In genomic region chr7:64098-64521, GRCh38 we compare ENCODE assay signal across 8 cellular contexts.
DNase-seq lines count a peak whose midpoint lies in the region; ATAC-seq and TF ChIP-seq lines count a peak whose summit lies in the region.

No MANE protein-coding gene starts in this region.

- H3K4me3 ChIP-seq in left lung: no peak overlapping the region
- H3K4me3 ChIP-seq in uterus: no peak overlapping the region

- TF ChIP-seq POLR2A in uterus (IDR thresholded peaks at IDR 0.05): no peak

- no peak overlapping the region for H3K27ac ChIP-seq in left lung
- H3K27ac ChIP-seq in uterus: no peak overlapping the region

- TF ChIP-seq CTCF in GM12872 (IDR thresholded peaks at IDR 0.05; ENCODE audit: insufficient read depth, low read depth, low read length) (peak; percentile 17; the same call in 1 of the 3 replicates), left lung (IDR thresholded peaks at IDR 0.05) (peak; percentile 22 to 29), uterus (IDR thresholded peaks at IDR 0.05) (peak; percentile 23 to 54 (median 32))

- peaks cover 0 to 19% of the 10 kb centered on the region in 2 donors for H3K4me1 ChIP-seq in left lung
- H3K4me1 ChIP-seq in uterus: no peaks in the 10 kb centered on the region

- intact Hi-C loops in left lung (cut with DNase I) (no loop called here), uterus (cut with DNase I; ENCODE audit: low total_unique reads) (no loop called here)

- in situ Hi-C loops in ACHN (cut with HindIII; ENCODE audit: low pct_ligation_motif_present, low pct_unique_long_range_greater_than_20kb, low sequenced_read_pairs): no loop called here

- ATAC-seq in left lung: peak; percentile 71
- no peak for ATAC-seq in HG03196 (IDR thresholded peaks at IDR 0.05; ENCODE audit: unreplicated experiment)
- no peak for ATAC-seq in GM21825 (IDR thresholded peaks at IDR 0.05; ENCODE audit: unreplicated experiment)

- DNase-seq in ACHN: peak; percentile 75
- DNase-seq in NCI-H82 treated with DMSO at 0.1 percent for 48 hours (lab: John Stamatoyannopoulos, UW; ENCODE audit: unreplicated experiment): peak; percentile 57
- DNase-seq in cerebellar cortex (ENCODE audit: low spot score): peak; percentile 60
- peak; percentile 44 to 53 for DNase-seq in left lung
- peak; percentile 43 for DNase-seq in uterus

- H3K9me3 ChIP-seq in left lung: no peaks in the 10 kb centered on the region
- H3K9me3 ChIP-seq in uterus: no peaks in the 10 kb centered on the region

- H3K27me3 ChIP-seq in left lung: peaks cover 0 to 3% of the 10 kb centered on the region in 2 donors
- H3K27me3 ChIP-seq in uterus: no peaks in the 10 kb centered on the region

- H3K36me3 ChIP-seq in left lung (no peaks in the 10 kb centered on the region), uterus (no peaks in the 10 kb centered on the region)
